Comparison of ENCODE assay signal across 19 cellular contexts in genomic region chr2:163121483-163121882, GRCh38.
"Had no signal": no experiment of that assay in that cellular context is flagged by ENCODE, and none has a peak within 500 bp of the region (broad histone marks: within the 10 kb centered on the region; RNA-seq: fewer than 3 reads in every experiment).

No MANE protein-coding gene starts in this region.

- H3K27me3 ChIP-seq: ascending aorta, esophagus squamous epithelium, pancreas, thyroid gland had no signal

- DNase-seq: activated CD4-positive, alpha-beta T cell treated with anti-CD3 and anti-CD28 coated beads for 1 hour; activated gamma-delta T cell; activated T-cell treated with anti-CD3 and anti-CD28 coated beads, Interleukin-2, amount 50 U/mL, for 72 hours; cerebellar nuclear complex; cortex of kidney; effector CD4-positive, alpha-beta T cell; esophagus squamous epithelium; hippocampal formation; islet precursor cell; left colon; midbrain; pancreas; stimulated activated naive CD4-positive, alpha-beta T cell; thyroid gland; WERI-Rb-1 had no signal

- H3K27me3 Mint-ChIP-seq: activated naive CD4-positive, alpha-beta T cell treated with anti-CD3 and anti-CD28 coated beads, Interleukin-2, amount 50 U/mL, for 24 hours had no signal

- H3K4me3 Mint-ChIP-seq: activated naive CD4-positive, alpha-beta T cell treated with anti-CD3 and anti-CD28 coated beads, Interleukin-2, amount 50 U/mL, for 24 hours; activated T-cell treated with anti-CD3 and anti-CD28 coated beads, Interleukin-2, amount 50 U/mL, for 72 hours had no signal

- H3K36me3 ChIP-seq: ascending aorta, esophagus squamous epithelium, pancreas, thyroid gland, WERI-Rb-1 had no signal

- H3K4me3 ChIP-seq: ascending aorta, esophagus squamous epithelium, pancreas, thyroid gland had no signal

- ATAC-seq: activated T-cell treated with anti-CD3 and anti-CD28 coated beads, Interleukin-2, amount 50 U/mL, for 72 hours; left colon; pancreas had no signal

- FAIRE-seq: endothelial cell of umbilical vein, pancreas, urothelium cell line had no signal

- H3K27ac ChIP-seq: ascending aorta, esophagus squamous epithelium, pancreas, thyroid gland, WERI-Rb-1 had no signal

- H3K4me1 ChIP-seq: ascending aorta, esophagus squamous epithelium, pancreas, thyroid gland had no signal

- H3K36me3 Mint-ChIP-seq: activated naive CD4-positive, alpha-beta T cell treated with anti-CD3 and anti-CD28 coated beads, Interleukin-2, amount 50 U/mL, for 24 hours had no signal

- H3K9me3 ChIP-seq: ascending aorta, esophagus squamous epithelium, pancreas, thyroid gland had no signal

- H3K27ac Mint-ChIP-seq: activated naive CD4-positive, alpha-beta T cell treated with anti-CD3 and anti-CD28 coated beads, Interleukin-2, amount 50 U/mL, for 24 hours; activated T-cell treated with anti-CD3 and anti-CD28 coated beads, Interleukin-2, amount 50 U/mL, for 72 hours had no signal

- H3K4me1 Mint-ChIP-seq: activated naive CD4-positive, alpha-beta T cell treated with anti-CD3 and anti-CD28 coated beads, Interleukin-2, amount 50 U/mL, for 24 hours had no signal
